Comparison of ENCODE assay signal across 31 cellular contexts in the genomic region with DNA sequence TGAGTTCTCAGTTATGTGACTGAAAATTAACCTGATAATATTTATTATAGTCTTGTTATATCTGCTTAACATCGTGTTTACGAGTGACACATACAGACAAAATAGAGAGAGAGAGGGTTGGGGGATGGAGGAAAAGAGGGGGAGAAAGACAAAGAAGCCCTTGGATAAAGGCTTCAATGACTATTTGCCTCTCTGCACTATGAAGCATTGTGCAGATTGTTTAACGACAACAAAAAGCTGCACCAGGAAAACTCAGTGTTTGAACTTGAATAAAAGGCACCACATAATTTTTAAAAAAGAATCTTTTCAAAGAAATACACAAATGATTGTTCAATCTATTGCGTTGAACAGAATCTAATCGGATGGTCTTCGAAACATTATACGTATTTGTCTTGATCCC. TPM values are rescaled to one million over a fixed set of nuclear protein-coding genes. Genes with fewer than 3 reads are reported as not detected.
"Had no signal": no experiment of that assay in that cellular context is flagged by ENCODE, and none has a peak within 500 bp of the region (broad histone marks: within the 10 kb centered on the region; RNA-seq: fewer than 3 reads in every experiment).

No MANE protein-coding gene starts in this region.

- H3K4me2 ChIP-seq: SK-N-SH had no signal

- ATAC-seq: activated CD4-positive, alpha-beta T cell treated with anti-CD3 and anti-CD28 coated beads for 36 hours; activated CD4-positive, CD25-positive, alpha-beta regulatory T cell treated with anti-CD3 and anti-CD28 coated beads, Interleukin-2, amount 50 U/mL, for 24 hours; activated CD8-positive, alpha-beta T cell treated with anti-CD3 and anti-CD28 coated beads, Interleukin-2, amount 10 ng/mL, durations not matched to agents 7 days and 5 days; activated naive CD4-positive, alpha-beta T cell treated with anti-CD3 and anti-CD28 coated beads, Interleukin-2, amount 50 U/mL, for 72 hours; activated T-cell treated with anti-CD3 and anti-CD28 coated beads, Interleukin-2, amount 50 U/mL, for 4 hours; PC-3 had no signal

- DNase-seq: activated CD4-positive, alpha-beta T cell treated with anti-CD3 and anti-CD28 coated beads for 36 hours; activated CD4-positive, alpha-beta T cell treated with anti-CD3 and anti-CD28 coated beads, Interleukin-2, amount 10 ng/mL, durations not matched to agents 7 days and 5 days; activated CD4-positive, alpha-beta T cell treated with anti-CD3 and anti-CD28 coated beads, Interleukin-2, amount 50 U/mL, for 48 hours; activated CD8-positive, alpha-beta T cell treated with anti-CD3 and anti-CD28 coated beads, Interleukin-2, amount 10 ng/mL, durations not matched to agents 7 days and 5 days; activated gamma-delta T cell treated with Interleukin-2 at 50 U/mL for 16 hours; activated naive CD4-positive, alpha-beta T cell treated with anti-CD3 and anti-CD28 coated beads for 36 hours; activated T-cell treated with anti-CD3 and anti-CD28 coated beads for 4 hours; activated T-cell treated with anti-CD3 and anti-CD28 coated beads, Interleukin-2, amount 50 U/mL, for 4 hours; adrenal gland; brain microvascular endothelial cell; Kasumi-1; KG1; MG63; MV-4-11; NCI-H1092 treated with DMSO at 0.1 percent for 48 hours; NCI-H1417; NCI-H146; NCI-H187 treated with DMSO at 0.1 percent for 48 hours; NCI-H226; NCI-H446 treated with DMSO at 0.1 percent for 48 hours; NCI-H524; NCI-H69; NK-92 treated with Interleukin-12 subunit alpha and Interleukin-12 subunit beta, amount 100 ng/mL, for 24 hours; PC-3; Peyer's patch; RPMI8226; SHP77 treated with DMSO at 0.1 percent for 48 hours; SK-N-SH had no signal

- H3K4me1 ChIP-seq: adrenal gland, Peyer's patch had no signal

- H3K27me3 ChIP-seq: adrenal gland, brain microvascular endothelial cell, MG63, Peyer's patch, SJSA1 had no signal

- H3K9ac ChIP-seq: SK-N-SH had no signal

- H3K4me3 ChIP-seq: adrenal gland, MG63, Peyer's patch, SJSA1 had no signal

- H3K36me3 ChIP-seq: adrenal gland, brain microvascular endothelial cell, MG63, Peyer's patch, SJSA1 had no signal

- H3K9me3 ChIP-seq: adrenal gland, MG63, Peyer's patch, SJSA1, SK-N-SH had no signal

- H3K27ac ChIP-seq: adrenal gland, brain microvascular endothelial cell, Peyer's patch, SJSA1 had no signal

RNA-seq across cellular contexts. Expression of a gene that starts 27.8 kb away (rescaled TPM):
- total RNA-seq: PC-3 had no signal
